Comparison of ENCODE assay signal across 11 cellular contexts in genomic region chr5:151683936-151684586, GRCh38. TPM values are rescaled to one million over a fixed set of nuclear protein-coding genes. Genes with fewer than 3 reads are reported as not detected.
DNase-seq lines count a peak whose midpoint lies in the region; ATAC-seq, FAIRE-seq and TF ChIP-seq lines count a peak whose summit lies in the region.
"Had no signal": no experiment of that assay in that cellular context is flagged by ENCODE, and none has a peak within 500 bp of the region (broad histone marks: within the 10 kb centered on the region; RNA-seq: fewer than 3 reads in every experiment).

No MANE protein-coding gene starts in this region.

- peak overlapping the region; percentile 62 for H3K4me2 ChIP-seq in GM12878 (ENCODE audit: control insufficient read depth, insufficient read depth)

- intact Hi-C loops in GM12878 (cut with micrococcal nuclease; ENCODE audit: unreplicated experiment), result no loop called here

- no peak for TF ChIP-seq RAD21 in GM12878 (IDR thresholded peaks at IDR 0.05; ENCODE audit: insufficient read depth, low read depth, low read length)

- H3K9ac ChIP-seq in HUES48 (ENCODE audit: low read depth, low read length) (no peak overlapping the region; the same call in 1 of the 2 replicates), GM12878 (ENCODE audit: control insufficient read depth, insufficient read depth, low read length) (no peak overlapping the region)

- POLR2A ChIA-PET in GM12878 (lab: Charles Lee), result interaction anchor here (0.7 to 1.6 kb wide), 3 partner anchors 8 to 347 kb away, joined by 3 to 7 read pairs (median 7); no protein-coding TSS in a partner anchor

- CTCF ChIA-PET in GM12878 (lab: Yijun Ruan, JAX), result interaction anchor here (0.6 to 4.5 kb wide), 9 partner anchors 9 to 460 kb away, joined by 3 to 23 read pairs (median 4); no protein-coding TSS in a partner anchor

- SMC1A ChIA-PET in GM12878 (lab: Charles Lee; ENCODE audit: uncharacterized antibody, unreplicated experiment), result interaction anchor here (0.8 to 1.9 kb wide), 8 partner anchors 12 to 66 kb away, joined by 3 to 9 read pairs (median 4); no protein-coding TSS in a partner anchor

- TF ChIP-seq CTCF in GM12878 (IDR thresholded peaks at IDR 0.05 in 2 of 3, conservative IDR thresholded peaks at IDR 0.05 in 1 of 3; ENCODE audit: control insufficient read depth in 2 of 3, extremely low read depth in 1 of 3, insufficient read depth in 1 of 3, low read depth in 3 of 3, low read length in 3 of 3), result no peak

- H3K4me3 ChIP-seq in HUES48 (ENCODE audit: low read depth, low read length) (peak overlapping the region; percentile 84; the same call in 1 of the 2 replicates), GM12878 (no peak overlapping the region), skin epidermis (peak overlapping the region; percentile 25 to 52 (median 48))

- H4K20me1 ChIP-seq in GM12878 (ENCODE audit: control insufficient read depth, insufficient read depth), result no peaks in the 10 kb centered on the region

- no peak overlapping the region for H2AFZ ChIP-seq in GM12878 (ENCODE audit: control insufficient read depth, low read depth, low read length)

- no TSS peak for BruUV-seq in GM12878 (replicated peaks; lab: Mats Ljungman, UMichigan)

- H3K27ac ChIP-seq in HUES48 (ENCODE audit: low read depth, low read length), result peak overlapping the region; percentile 95
- H3K27ac ChIP-seq in GM12878 (ENCODE audit: control insufficient read depth, insufficient read depth), result no peak overlapping the region; the same call in 1 of the 2 replicates
- H3K27ac ChIP-seq in skin epidermis, result peak overlapping the region in 18 of 21 experiments; percentile 35 to 96 (median 88)

- FAIRE-seq in GM12878 (lab: Jason Lieb, UNC), result no peak
- FAIRE-seq: bronchial epithelial cell had no signal

- H3K27me3 ChIP-seq in HUES48 (ENCODE audit: control insufficient read depth, insufficient read depth, low read length) (no peaks in the 10 kb centered on the region), GM12878 (replicated peaks in 1 of 2; ENCODE audit: control insufficient read depth in 2 of 2, insufficient read depth in 2 of 2, low read length in 1 of 2) (no peaks in the 10 kb centered on the region)

- no peak for TF ChIP-seq POLR2A in GM12878 (IDR thresholded peaks at IDR 0.05; ENCODE audit: low read depth, low read length)

- WGBS in GM12878 (ENCODE audit: insufficient coverage, insufficient replicate concordance, low lambda C conversion rate, missing lambda C conversion rate), result 95% methylated on average over 2 of the region's 2 CpGs

- H3K9me3 ChIP-seq in HUES48 (ENCODE audit: control insufficient read depth, insufficient read depth, low read length) (no peaks in the 10 kb centered on the region), GM12878 (replicated peaks; ENCODE audit: control insufficient read depth, insufficient read depth, low read length) (no peaks in the 10 kb centered on the region)

- peaks cover 34% of the 10 kb centered on the region for H3K79me2 ChIP-seq in GM12878 (ENCODE audit: control insufficient read depth, insufficient read depth, low read length)

- TF ChIP-seq EP300 in GM12878 (IDR thresholded peaks at IDR 0.05; ENCODE audit: borderline replicate concordance in 1 of 2, control insufficient read depth in 1 of 2, low read depth in 2 of 2, low read length in 2 of 2), result no peak

- DNase-seq in GM12878 (ENCODE audit: low read depth, low spot score) (no peak), iris pigment epithelial cell (ENCODE audit: low read depth) (peak; percentile 62), cortex of kidney (lab: John Stamatoyannopoulos, UW) (no peak), NCI-H1930 (lab: John Stamatoyannopoulos, UW) (no peak)
- DNase-seq: activated CD8-positive, alpha-beta T cell treated with anti-CD3 and anti-CD28 coated beads for 36 hours; stimulated activated CD4-positive, alpha-beta T cell treated with anti-CD3 and anti-CD28 coated beads, Interleukin-4, amount 100 ng/mL, for 1 hour had no signal

- H3K4me1 ChIP-seq in HUES48 (ENCODE audit: control insufficient read depth, insufficient read depth, low read length) (peaks cover 37% of the 10 kb centered on the region), GM12878 (ENCODE audit: control insufficient read depth, insufficient read depth, low read length) (peaks cover 10% of the 10 kb centered on the region)

- in situ Hi-C loops in GM12878 (cut with MboI), result no loop called here

- RAD21 ChIA-PET in GM12878 (lab: Charles Lee; ENCODE audit: unreplicated experiment), result interaction anchor here (1.2 to 1.4 kb wide), 3 partner anchors 26 to 56 kb away, joined by 4 read pairs; no protein-coding TSS in a partner anchor

- ATAC-seq in GM12878 (no peak), GM21381 (IDR thresholded peaks at IDR 0.05; ENCODE audit: unreplicated experiment) (no peak), HG02973 (IDR thresholded peaks at IDR 0.05; ENCODE audit: unreplicated experiment) (no peak)
- ATAC-seq: activated CD8-positive, alpha-beta T cell treated with anti-CD3 and anti-CD28 coated beads for 36 hours had no signal

- peaks cover 2% of the 10 kb centered on the region for H3K36me3 ChIP-seq in HUES48 (ENCODE audit: control insufficient read depth, insufficient read depth, low read length)
- H3K36me3 ChIP-seq in GM12878 (ENCODE audit: control insufficient read depth in 2 of 2, insufficient read depth in 2 of 2, low read length in 1 of 2), result 0 out of 4 replicates have a peak, but pooled peaks cover 0 to 3% of the 10 kb centered on the region in 2 experiments

TF ChIP-seq in GM12878, 131 proteins besides CTCF, POLR2A, EP300 and RAD21:
- TF ChIP-seq MEF2B (IDR thresholded peaks at IDR 0.05; ENCODE audit: partially characterized antibody, poor library complexity, severe bottlenecking) (no peak), GABPA (IDR thresholded peaks at IDR 0.05; ENCODE audit: low read depth) (no peak), BHLHE40 (IDR thresholded peaks at IDR 0.05; ENCODE audit: borderline replicate concordance in 1 of 2, low read depth in 2 of 2, low read length in 1 of 2) (no peak), ZBTB11 (CRISPR knock-in tag; IDR thresholded peaks at IDR 0.05) (no peak), NFIC (IDR thresholded peaks at IDR 0.05; ENCODE audit: low read depth, low read length) (no peak), RBBP5 (conservative IDR thresholded peaks at IDR 0.05) (no peak), ETV6 (conservative IDR thresholded peaks at IDR 0.05 in 1 of 2, IDR thresholded peaks at IDR 0.05 in 1 of 2; ENCODE audit: borderline replicate concordance in 1 of 2, low read depth in 1 of 2) (no peak), BACH1 (IDR thresholded peaks at IDR 0.05; ENCODE audit: borderline replicate concordance) (no peak)

RNA-seq across cellular contexts. Expression of gene SPARC, which starts 2.7 kb away (rescaled TPM):
- total RNA-seq in GM12878 (2013; cell fraction: nucleolus; rRNA removed), result 4.7 and 7.5 TPM in 2 replicates
- total RNA-seq in GM12878 (2014; rRNA removed), result 49.3 and 52.9 TPM in 2 replicates
- total RNA-seq in GM12878 (2014; rRNA removed; fragmentation: Illumina TruSeq; extraction: Trizol), result 40.7 and 41.6 TPM in 2 replicates
- total RNA-seq in GM12878 (2021), result 81.7 and 89.7 TPM in 2 replicates
- 16.9 TPM for polyA plus RNA-seq in GM12878 (2011; ENCODE audit: low read depth)
- 21.3 and 29.6 TPM in 2 replicates for polyA plus RNA-seq in GM12878 (2011; rRNA removed)
- 27.5 and 37.0 TPM in 2 replicates for polyA plus RNA-seq in GM12878 (2011; cell fraction: cytosol; rRNA removed)
- 26.6 and 29.9 TPM in 2 replicates for polyA plus RNA-seq in GM12878 (2011; cell fraction: nucleus; rRNA removed)
- 34.9 and 54.3 TPM in 2 replicates for polyA plus RNA-seq in GM12878 (2012)
- 49.9 and 70.3 TPM in 2 replicates for polyA plus RNA-seq in GM12878 (2014; fragmentation: Illumina TruSeq; extraction: Trizol)
- polyA plus RNA-seq in GM12878 (2014; fragmentation: Nextera tagmentation; extraction: Ambion mirVana), result 10 to 100 TPM; 42.9 to 62.5 TPM
- 51.5 and 62.0 TPM in 2 replicates for polyA plus RNA-seq in GM12878 (2014; rRNA removed)
- 100 to 1,000 TPM; 141 to 154 TPM for polyA plus RNA-seq in GM12878 (2016; fragmentation: Nextera tagmentation; extraction: Ambion mirVana)
- 16.0 and 23.7 TPM in 2 replicates for polyA minus RNA-seq in GM12878 (2011; rRNA and poly(A)+ RNA removed)
- polyA minus RNA-seq in GM12878 (2011; cell fraction: cytosol; rRNA and poly(A)+ RNA removed), result 6.7 and 10.8 TPM in 2 replicates
- 1.9 and 3.7 TPM in 2 replicates for polyA minus RNA-seq in GM12878 (2011; cell fraction: nucleus; rRNA and poly(A)+ RNA removed)
- total RNA-seq: activated CD8-positive, alpha-beta T cell treated with anti-CD3 and anti-CD28 coated beads for 36 hours had no signal
